1 cellular context compared by ENCODE assay signal in genomic region chr16:50594332-50595260, GRCh38.
TF ChIP-seq lines count a peak whose summit lies in the region.

No MANE protein-coding gene starts in this region.

TF ChIP-seq in H1, 55 proteins besides CTCF, POLR2A, EP300 and RAD21 (continued from another document):
- no peak for TF ChIP-seq CTBP2 (IDR thresholded peaks at IDR 0.05; ENCODE audit: borderline replicate concordance, insufficient read depth, insufficient read length, low read length)
